ENCODE assay signal across 8 cellular contexts in genomic region chr7:102464577-102465280, GRCh38. TPM values are rescaled to one million over a fixed set of nuclear protein-coding genes. Genes with fewer than 3 reads are reported as not detected.
DNase-seq lines count a peak whose midpoint lies in the region; ATAC-seq and TF ChIP-seq lines count a peak whose summit lies in the region.

Gene ALKBH4, minus strand, starts transcription at chr7:102464863. Its CDS starts 27 bp downstream, at chr7:102464836.
Gene LRWD1, plus strand, starts transcription at chr7:102464984. Its CDS starts 97 bp downstream, at chr7:102465081.

- peak within 1 kb of the TSS; percentile 19 for H3K27ac ChIP-seq in GM23248

- H3K9me3 ChIP-seq in GM23248 (ENCODE audit: low read depth) = no peaks in the 10 kb centered on the region

- H3K27me3 Mint-ChIP-seq in activated T-helper 1 cell treated with anti-CD3 and anti-CD28 coated beads, Interleukin-12 subunit alpha, Interleukin-12 subunit beta, Interleukin-2, Interleukin-4 antibody, amounts not matched to agents 30 ng/mL and 10 ng/mL and 1 ng/mL, durations not matched to agents 14 hours and 24 hours and 36 hours (ENCODE audit: insufficient read depth) = no peaks in the 10 kb centered on the region
- H3K27me3 Mint-ChIP-seq in natural killer cell (ENCODE audit: low read depth in 2 of 2) = no peaks in the 10 kb centered on the region

- DNase-seq in Daoy (ENCODE audit: low read depth) (peak; percentile 99), GM23248 (peak; percentile 98), Kasumi-1 (lab: John Stamatoyannopoulos, UW) (peak; percentile 83 to 84), RPMI7951 (ENCODE audit: low read depth) (peak; percentile 93), fibroblast of mammary gland (ENCODE audit: low read depth) (peak; percentile 86), natural killer cell (peak; percentile 93)
- DNase-seq in activated T-helper 1 cell treated with anti-CD3 and anti-CD28 coated beads, Interleukin-12 subunit alpha, Interleukin-12 subunit beta, Interleukin-2, Interleukin-4 antibody, amounts not matched to agents 30 ng/mL and 10 ng/mL and 1 ng/mL, durations not matched to agents 14 hours and 24 hours and 36 hours (ENCODE audit: low spot score) = peak; percentile 92
- DNase-seq in stimulated activated naive CD4-positive, alpha-beta T cell (lab: John Stamatoyannopoulos, UW) = peak; percentile 81 to 92 (median 89)

- H3K27me3 ChIP-seq in GM23248 (replicated peaks; ENCODE audit: insufficient read depth) = no peaks in the 10 kb centered on the region

- H4K20me1 ChIP-seq in GM23248 (ENCODE audit: insufficient read depth) = no peaks in the 10 kb centered on the region

- intact Hi-C loops in activated T-helper 1 cell treated with anti-CD3 and anti-CD28 coated beads, Interleukin-12 subunit alpha, Interleukin-12 subunit beta, Interleukin-2, Interleukin-4 antibody, amounts not matched to agents 30 ng/mL and 10 ng/mL and 1 ng/mL, durations not matched to agents 14 hours and 24 hours and 36 hours (cut with micrococcal nuclease) = loop anchor here (1.0 to 5.0 kb wide), 7 partner anchors 30 to 177 kb away; partner anchors contain the start of genes PRKRIP1 and SH2B2
- intact Hi-C loops in natural killer cell (cut with micrococcal nuclease) = loop anchor here (2.0 to 5.0 kb wide), 3 partner anchors 47 to 68 kb away; partner anchors contain the start of gene PRKRIP1

- H3K9me2 ChIP-seq in GM23248 (ENCODE audit: insufficient read depth) = no peaks in the 10 kb centered on the region

- H3K4me3 Mint-ChIP-seq in activated T-helper 1 cell treated with anti-CD3 and anti-CD28 coated beads, Interleukin-12 subunit alpha, Interleukin-12 subunit beta, Interleukin-2, Interleukin-4 antibody, amounts not matched to agents 30 ng/mL and 10 ng/mL and 1 ng/mL, durations not matched to agents 14 hours and 24 hours and 36 hours = peak within 1 kb of the TSS; percentile 94
- H3K4me3 Mint-ChIP-seq in natural killer cell = peak within 1 kb of the TSS; percentile 90

- 1 to 2% methylated on average over 58 to 61 of the region's 81 CpGs for WGBS in GM23248 (ENCODE audit: low coverage in 1 of 2, low lambda C conversion rate in 2 of 2, missing lambda C conversion rate in 2 of 2), 2 experiments

- peaks cover 7% of the 10 kb centered on the region; the same call in 1 of the 2 replicates for H3K4me1 ChIP-seq in GM23248 (ENCODE audit: insufficient read depth)

- H3F3A ChIP-seq in GM23248 (ENCODE audit: insufficient read depth) = no peaks in the 10 kb centered on the region

- H3K4me1 Mint-ChIP-seq in activated T-helper 1 cell treated with anti-CD3 and anti-CD28 coated beads, Interleukin-12 subunit alpha, Interleukin-12 subunit beta, Interleukin-2, Interleukin-4 antibody, amounts not matched to agents 30 ng/mL and 10 ng/mL and 1 ng/mL, durations not matched to agents 14 hours and 24 hours and 36 hours (ENCODE audit: low read depth) = peaks cover 27% of the 10 kb centered on the region
- peaks cover 12 to 50% of the 10 kb centered on the region in 2 donors for H3K4me1 Mint-ChIP-seq in natural killer cell

- peak within 1 kb of the TSS; percentile 90 for H3K4me2 ChIP-seq in GM23248 (ENCODE audit: unreplicated experiment)

- H3K9me3 Mint-ChIP-seq in activated T-helper 1 cell treated with anti-CD3 and anti-CD28 coated beads, Interleukin-12 subunit alpha, Interleukin-12 subunit beta, Interleukin-2, Interleukin-4 antibody, amounts not matched to agents 30 ng/mL and 10 ng/mL and 1 ng/mL, durations not matched to agents 14 hours and 24 hours and 36 hours = no peaks in the 10 kb centered on the region
- H3K9me3 Mint-ChIP-seq in natural killer cell = no peaks in the 10 kb centered on the region

- TF ChIP-seq CTCF in fibroblast of mammary gland (conservative IDR thresholded peaks at IDR 0.05; ENCODE audit: control insufficient read depth, insufficient read depth, low read depth, low read length) (no peak), natural killer cell (IDR thresholded peaks at IDR 0.05) (peak; percentile 15)

- H3K36me3 ChIP-seq in GM23248 (ENCODE audit: low read depth) = no peaks in the 10 kb centered on the region

- peaks cover 40% of the 10 kb centered on the region for H3K79me2 ChIP-seq in GM23248 (ENCODE audit: insufficient read depth)

- in situ Hi-C loops in GM23248 (cut with MboI) = no loop called here

- ATAC-seq in natural killer cell = peak; percentile 95 to 99 (median 98)

- H2AFZ ChIP-seq in GM23248 = peak within 1 kb of the TSS; percentile 100

- peaks cover 3% of the 10 kb centered on the region for H3K36me3 Mint-ChIP-seq in activated T-helper 1 cell treated with anti-CD3 and anti-CD28 coated beads, Interleukin-12 subunit alpha, Interleukin-12 subunit beta, Interleukin-2, Interleukin-4 antibody, amounts not matched to agents 30 ng/mL and 10 ng/mL and 1 ng/mL, durations not matched to agents 14 hours and 24 hours and 36 hours (ENCODE audit: low read depth)
- no peaks in the 10 kb centered on the region for H3K36me3 Mint-ChIP-seq in natural killer cell

- H3K27ac Mint-ChIP-seq in activated T-helper 1 cell treated with anti-CD3 and anti-CD28 coated beads, Interleukin-12 subunit alpha, Interleukin-12 subunit beta, Interleukin-2, Interleukin-4 antibody, amounts not matched to agents 30 ng/mL and 10 ng/mL and 1 ng/mL, durations not matched to agents 14 hours and 24 hours and 36 hours = peak within 1 kb of the TSS; percentile 69
- H3K27ac Mint-ChIP-seq in natural killer cell = peak within 1 kb of the TSS; percentile 72 to 83

- peak within 1 kb of the TSS; percentile 95 for H3K9ac ChIP-seq in GM23248

- H3K4me3 ChIP-seq in GM23248 (peak within 1 kb of the TSS; percentile 99), fibroblast of mammary gland (ENCODE audit: control insufficient read depth, low read depth, low read length) (peak within 1 kb of the TSS; percentile 100)

RNA-seq across cellular contexts. Expression of gene ALKBH4, which starts in this region (rescaled TPM):
- 34.6 and 66.4 TPM in 2 replicates for total RNA-seq in Daoy (2014; rRNA removed; shearing (Covaris generic))
- 16.3 and 17.8 TPM in 2 replicates for total RNA-seq in GM23248 (2014; rRNA removed; shearing (Covaris generic))
- polyA plus RNA-seq in GM23248 (2016; fragmentation: Nextera tagmentation; extraction: Ambion mirVana) = 11.8 and 13.9 TPM in 2 replicates
- 16.2 and 23.3 TPM in 2 replicates for total RNA-seq in RPMI7951 (2014; rRNA removed; shearing (Covaris generic))
- total RNA-seq in activated T-helper 1 cell treated with anti-CD3 and anti-CD28 coated beads, Interleukin-12 subunit alpha, Interleukin-12 subunit beta, Interleukin-2, Interleukin-4 antibody, amounts not matched to agents 30 ng/mL and 10 ng/mL and 1 ng/mL, durations not matched to agents 14 hours and 24 hours and 36 hours = 10.7 and 11.2 TPM in 2 replicates
- total RNA-seq in natural killer cell = 1 to 10 TPM; 4.1 to 9.2 (median 9.1) TPM

RNA-seq across cellular contexts. Expression of gene LRWD1, which starts in this region (rescaled TPM):
- total RNA-seq in Daoy (2014; rRNA removed; shearing (Covaris generic)) = 112 and 165 TPM in 2 replicates
- 18.3 and 21.8 TPM in 2 replicates for total RNA-seq in GM23248 (2014; rRNA removed; shearing (Covaris generic))
- polyA plus RNA-seq in GM23248 (2016; fragmentation: Nextera tagmentation; extraction: Ambion mirVana) = 15.3 and 16.2 TPM in 2 replicates
- total RNA-seq in RPMI7951 (2014; rRNA removed; shearing (Covaris generic)) = 23.6 and 33.5 TPM in 2 replicates
- 32.9 and 36.3 TPM in 2 replicates for total RNA-seq in activated T-helper 1 cell treated with anti-CD3 and anti-CD28 coated beads, Interleukin-12 subunit alpha, Interleukin-12 subunit beta, Interleukin-2, Interleukin-4 antibody, amounts not matched to agents 30 ng/mL and 10 ng/mL and 1 ng/mL, durations not matched to agents 14 hours and 24 hours and 36 hours
- total RNA-seq in natural killer cell = 10 to 100 TPM; 20.0 to 24.1 (median 20.4) TPM

Comparison
In these comparisons a context has a peak if more than half of its experiments do, and no peak if none do; other contexts are left out.
1. Peak in every context shown above with its lines: DNase-seq, ATAC-seq, H3K4me3 ChIP-seq and H3K27ac ChIP-seq.